Comparison of ENCODE assay signal across 12 cellular contexts in genomic region chr7:67644149-67644548, GRCh38.
DNase-seq lines count a peak whose midpoint lies in the region; ATAC-seq and TF ChIP-seq lines count a peak whose summit lies in the region.
"Had no signal": no experiment of that assay in that cellular context is flagged by ENCODE, and none has a peak within 500 bp of the region (broad histone marks: within the 10 kb centered on the region; RNA-seq: fewer than 3 reads in every experiment).

No MANE protein-coding gene starts in this region.

- DNase-seq in right cardiac atrium (peak in 2 of 3 donors; percentile 18 to 53), Right ventricle myocardium inferior (ENCODE audit: missing footprints) (no peak), RPMI8226 (peak; percentile 78), lower leg skin (ENCODE audit: low spot score in 2 of 2) (peak; percentile 29 to 74), tibial nerve (ENCODE audit: low spot score in 2 of 2) (peak; percentile 9 to 16), activated gamma-delta T cell treated with Interleukin-2 at 50 U/mL for 16 hours (no peak), brain microvascular endothelial cell (no peak), AG20443 (ENCODE audit: low spot score) (no peak)
- DNase-seq: CD4-positive, alpha-beta memory T cell; GM23248 had no signal

- no peaks in the 10 kb centered on the region for H3K9me3 ChIP-seq in right cardiac atrium (ENCODE audit: control insufficient read depth, low read length)
- peaks cover 0 to 8% (median 0%) of the 10 kb centered on the region in 4 donors for H3K9me3 ChIP-seq in tibial nerve
- H3K9me3 ChIP-seq: HAP-1 had no signal

- ATAC-seq in right cardiac atrium (no peak), Right ventricle myocardium inferior (no peak)

- TF ChIP-seq POLR2A in lower leg skin (IDR thresholded peaks at IDR 0.05) (no peak), tibial nerve (IDR thresholded peaks at IDR 0.05) (no peak)

- H3K36me3 ChIP-seq in tibial nerve = no peaks in the 10 kb centered on the region
- H3K36me3 ChIP-seq in brain microvascular endothelial cell (replicated peaks) = no peaks in the 10 kb centered on the region
- H3K36me3 ChIP-seq: BLaER1, HAP-1 had no signal

- H3K4me1 ChIP-seq in right cardiac atrium (ENCODE audit: control insufficient read depth, insufficient read depth, low read length) (no peaks in the 10 kb centered on the region), tibial nerve (peaks cover 0 to 3% (median 0%) of the 10 kb centered on the region in 4 donors)
- H3K4me1 ChIP-seq: BLaER1, HAP-1 had no signal

- WGBS in right cardiac atrium = 51% methylated on average over 3 of the region's 3 CpGs
- 36 to 41% methylated on average over 3 of the region's 3 CpGs for WGBS in lower leg skin, 2 donors
- 28 to 32% methylated on average over 3 of the region's 3 CpGs for WGBS in tibial nerve, 2 donors

- intact Hi-C loops in right cardiac atrium (cut with DNase I) = no loop called here
- intact Hi-C loops in Right ventricle myocardium inferior (cut with DNase I) = no loop called here
- intact Hi-C loops in lower leg skin (cut with DNase I; ENCODE audit: low total_unique reads) = no loop called here

- TF ChIP-seq EP300 in tibial nerve (IDR thresholded peaks at IDR 0.05) = no peak

- H3K27ac ChIP-seq in right cardiac atrium (ENCODE audit: low read length) = no peak overlapping the region
- H3K27ac ChIP-seq in tibial nerve = no peak overlapping the region
- no peak overlapping the region for H3K27ac ChIP-seq in brain microvascular endothelial cell
- H3K27ac ChIP-seq: BLaER1, GM23248 had no signal

- TF ChIP-seq CTCF in lower leg skin (IDR thresholded peaks at IDR 0.05) (no peak), tibial nerve (IDR thresholded peaks at IDR 0.05) (no peak), brain microvascular endothelial cell (IDR thresholded peaks at IDR 0.05; ENCODE audit: low read depth, low read length, missing control alignments) (no peak)

- H3K27me3 ChIP-seq in right cardiac atrium (ENCODE audit: control insufficient read depth, insufficient read depth) = no peaks in the 10 kb centered on the region
- no peaks in the 10 kb centered on the region for H3K27me3 ChIP-seq in tibial nerve
- no peaks in the 10 kb centered on the region for H3K27me3 ChIP-seq in brain microvascular endothelial cell (replicated peaks)
- H3K27me3 ChIP-seq: BLaER1 had no signal

- in situ Hi-C loops in brain microvascular endothelial cell (cut with HindIII; ENCODE audit: low pct_ligation_motif_present, low sequenced_read_pairs) = no loop called here

- no peak overlapping the region for H3K4me3 ChIP-seq in right cardiac atrium (ENCODE audit: low read length)
- H3K4me3 ChIP-seq in lower leg skin (ENCODE audit: low read depth, poor library complexity, severe bottlenecking) = no peak overlapping the region
- H3K4me3 ChIP-seq in tibial nerve = no peak overlapping the region
- no peak overlapping the region for H3K4me3 ChIP-seq in brain microvascular endothelial cell (ENCODE audit: low read depth, low read length)
- H3K4me3 ChIP-seq: BLaER1, GM23248, HAP-1 had no signal

Comparison
In these comparisons a context has a peak if more than half of its experiments do, and no peak if none do; other contexts are left out.
1. DNase-seq: peak in right cardiac atrium (2 of 3), RPMI8226 (single experiment), lower leg skin (2 of 2) and tibial nerve (2 of 2); none in Right ventricle myocardium inferior (single experiment), activated gamma-delta T cell treated with Interleukin-2 at 50 U/mL for 16 hours (single experiment), brain microvascular endothelial cell (single experiment) and AG20443 (single experiment).